22 cellular contexts compared by ENCODE assay signal in the genomic region with DNA sequence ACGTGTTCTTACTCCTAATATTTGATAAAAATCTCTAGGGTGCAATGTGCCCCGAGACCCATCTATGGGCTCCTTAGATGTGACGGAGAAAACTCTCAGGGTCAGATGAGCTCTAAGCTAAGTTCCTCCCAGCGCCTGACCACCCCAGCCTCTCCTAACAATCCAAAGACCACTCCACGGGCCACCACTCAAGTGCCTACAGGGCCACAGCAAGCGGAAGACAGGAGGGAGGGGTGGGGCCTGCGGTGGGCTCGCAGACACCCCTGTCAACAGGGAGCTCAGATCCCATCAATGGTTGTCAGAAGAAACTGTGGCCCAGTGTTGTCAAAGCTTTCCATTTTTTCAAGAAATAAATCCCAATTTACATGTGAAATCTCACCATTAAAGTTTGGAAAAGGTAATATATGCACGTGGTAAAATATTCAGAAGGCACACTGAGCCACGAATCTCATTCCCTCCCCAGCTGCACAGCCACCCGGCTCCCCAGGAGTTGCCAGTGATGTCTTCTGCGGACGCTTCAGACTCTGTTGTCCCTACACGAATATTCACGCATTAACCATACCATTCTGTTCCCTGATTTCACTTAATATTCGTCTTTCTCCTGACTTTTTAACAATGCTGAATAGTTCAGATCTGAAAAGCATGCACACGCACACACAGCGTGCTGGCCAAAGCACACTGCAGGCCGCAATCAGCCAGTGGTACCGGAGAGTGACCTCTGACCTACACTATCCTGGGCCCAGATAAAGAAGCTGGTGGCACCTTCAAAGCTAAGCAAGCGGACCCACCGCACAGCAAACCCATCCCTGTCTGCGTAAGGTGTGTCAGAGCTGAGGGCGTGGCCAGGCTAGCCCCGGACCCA. TPM values are rescaled to one million over a fixed set of nuclear protein-coding genes. Genes with fewer than 3 reads are reported as not detected.
DNase-seq lines count a peak whose midpoint lies in the region; FAIRE-seq and TF ChIP-seq lines count a peak whose summit lies in the region.
"Had no signal": no experiment of that assay in that cellular context is flagged by ENCODE, and none has a peak within 500 bp of the region (broad histone marks: within the 10 kb centered on the region; RNA-seq: fewer than 3 reads in every experiment).

No MANE protein-coding gene starts in this region.

- no peaks in the 10 kb centered on the region for H3K23me2 ChIP-seq in H1 (ENCODE audit: low read depth, low read length)

- TF ChIP-seq CTCF in H1 (IDR thresholded peaks at IDR 0.05; ENCODE audit: control extremely low read depth in 1 of 3, insufficient read depth in 1 of 3, low read depth in 1 of 3, low read length in 3 of 3) (no peak), neural crest cell (conservative IDR thresholded peaks at IDR 0.05) (no peak), ascending aorta (IDR thresholded peaks at IDR 0.05) (no peak)

- H3K27ac ChIP-seq in BLaER1: peak overlapping the region; percentile 68
- H3K27ac ChIP-seq in HUES48 (ENCODE audit: low read depth, low read length): peak overlapping the region; percentile 73
- H3K27ac ChIP-seq in H1 (ENCODE audit: low read depth, low read length): no peak overlapping the region; the same call in 1 of the 2 replicates
- H3K27ac ChIP-seq in ascending aorta: no peak overlapping the region

- no peak overlapping the region for H3K56ac ChIP-seq in H1 (replicated peaks; ENCODE audit: insufficient read length, low read depth, low read length)

- H2BK12ac ChIP-seq in H1 (ENCODE audit: low read depth, low read length): no peak overlapping the region

- peak overlapping the region; percentile 26; the same call in 1 of the 2 replicates for H3K18ac ChIP-seq in H1 (ENCODE audit: extremely low read depth, low read length)

- CTCF ChIA-PET in H1 (lab: Charles Lee; ENCODE audit: partially characterized antibody): interaction anchor here (0.9 to 23.1 kb wide), 13 partner anchors 10 to 275 kb away, joined by 3 to 499 read pairs (median 5); no protein-coding TSS in a partner anchor

- WGBS in H1 (ENCODE audit: extremely low coverage in 1 of 2, insufficient coverage in 1 of 2, insufficient read length in 1 of 2, insufficient replicate concordance in 2 of 2, low coverage in 1 of 2, low lambda C conversion rate in 2 of 2, missing lambda C conversion rate in 1 of 2), 2 experiments: 84% methylated on average over 25 of the region's 25 CpGs; no CpG with 5 or more reads in 1 of the 2 experiments

- H3K4me1 ChIP-seq in BLaER1 (peaks cover 100% of the 10 kb centered on the region), HUES48 (ENCODE audit: control insufficient read depth, insufficient read depth, low read length) (peaks cover 23% of the 10 kb centered on the region), H1 (replicated peaks in 1 of 4; ENCODE audit: control insufficient read depth in 3 of 4, insufficient read depth in 4 of 4, low read length in 3 of 4) (peaks cover 4 to 34% (median 18%) of the 10 kb centered on the region in 4 experiments), ascending aorta (peaks cover 11 to 34% of the 10 kb centered on the region in 2 donors)

- TF ChIP-seq POLR2A in H1 (IDR thresholded peaks at IDR 0.05; ENCODE audit: control extremely low read depth in 1 of 2, low read depth in 2 of 2, low read length in 2 of 2): no peak

- H2BK20ac ChIP-seq in H1 (ENCODE audit: low read length): no peak overlapping the region

- H3K79me2 ChIP-seq in H1 (ENCODE audit: control insufficient read depth in 1 of 2, insufficient read depth in 2 of 2, low read length in 2 of 2): no peaks in the 10 kb centered on the region; a peak in 1 of 4 replicates

- no peaks in the 10 kb centered on the region for H3K27me3 Mint-ChIP-seq in neural crest cell (ENCODE audit: low read depth)
- H3K27me3 Mint-ChIP-seq: activated CD4-positive, alpha-beta T cell treated with anti-CD3 and anti-CD28 coated beads, Interleukin-2, amount 10 ng/mL, durations not matched to agents 7 days and 5 days; effector memory CD8-positive, alpha-beta T cell; stimulated activated naive B cell treated with anti-CD40 and anti-IgM and Interleukin-4, amounts not matched to agents 10 μg/mL and 1 μg/mL and 100 μg/mL, for 72 hours; T-helper 17 cell had no signal

- no peak overlapping the region for H4K5ac ChIP-seq in H1 (ENCODE audit: insufficient read length, low read depth, low read length)

- H3K27me3 ChIP-seq in BLaER1: no peaks in the 10 kb centered on the region
- H3K27me3 ChIP-seq in HUES48 (ENCODE audit: control insufficient read depth, insufficient read depth, low read length): no peaks in the 10 kb centered on the region
- no peaks in the 10 kb centered on the region for H3K27me3 ChIP-seq in H1 (replicated peaks in 1 of 4; ENCODE audit: control insufficient read depth in 3 of 4, extremely low read depth in 1 of 4, insufficient read depth in 3 of 4, low read length in 3 of 4)
- no peaks in the 10 kb centered on the region for H3K27me3 ChIP-seq in ascending aorta

- no peaks in the 10 kb centered on the region for H3K9me3 ChIP-seq in BLaER1
- no peaks in the 10 kb centered on the region for H3K9me3 ChIP-seq in HUES48 (ENCODE audit: control insufficient read depth, insufficient read depth, low read length)
- no peaks in the 10 kb centered on the region; a peak in 1 of 4 replicates for H3K9me3 ChIP-seq in H1 (ENCODE audit: insufficient read depth in 2 of 2, low read depth in 1 of 2, low read length in 1 of 2)
- H3K9me3 ChIP-seq in ascending aorta: no peaks in the 10 kb centered on the region

- H3K36me3 Mint-ChIP-seq in neural crest cell (ENCODE audit: low read depth): no peaks in the 10 kb centered on the region

- no peak for FAIRE-seq in H1 (lab: Jason Lieb, UNC)
- FAIRE-seq: G401.6 had no signal

- H3K4me2 ChIP-seq in BLaER1 (peak overlapping the region; percentile 66), H1 (ENCODE audit: insufficient read depth in 1 of 2, low read depth in 2 of 2, low read length in 2 of 2) (peak overlapping the region in 1 of 2 experiments; percentile 7; a peak in 1 of 4 replicates)

- peak overlapping the region; percentile 59; the same call in 1 of the 2 replicates for H2AK5ac ChIP-seq in H1 (ENCODE audit: low read depth, low read length)

- H2BK15ac ChIP-seq in H1 (ENCODE audit: low read length): no peak overlapping the region

- TF ChIP-seq RAD21 in H1 (IDR thresholded peaks at IDR 0.05 in 1 of 2, conservative IDR thresholded peaks at IDR 0.05 in 1 of 2; ENCODE audit: low read depth in 2 of 2, low read length in 2 of 2): no peak

- peaks cover 25% of the 10 kb centered on the region for H3K4me1 Mint-ChIP-seq in neural crest cell

- DNase-seq in H1 (ENCODE audit: low read depth in 1 of 2, low spot score in 2 of 2) (no peak), neural crest cell (ENCODE audit: low read depth, low spot score) (no peak), NCI-H510A treated with DMSO at 0.1 percent for 48 hours (lab: John Stamatoyannopoulos, UW) (no peak), GF-D8 (lab: John Stamatoyannopoulos, UW) (no peak), ascending aorta (ENCODE audit: low spot score in 2 of 2) (no peak), NCI-H1048 (lab: John Stamatoyannopoulos, UW) (no peak)
- DNase-seq: activated CD4-positive, alpha-beta T cell treated with anti-CD3 and anti-CD28 coated beads, Interleukin-2, amount 10 ng/mL, durations not matched to agents 7 days and 5 days; activated effector memory CD4-positive, alpha-beta T cell treated with Interleukin-2 at 50 U/mL for 16 hours; CD8-positive, alpha-beta T cell; DMS153; effector memory CD8-positive, alpha-beta T cell; KG1; NCI-H1694 treated with DMSO at 0.1 percent for 48 hours; NCI-H82; OCI-M1; SHP77 treated with DMSO at 0.1 percent for 48 hours; stimulated activated naive B cell treated with anti-CD40 and anti-IgM and Interleukin-4, amounts not matched to agents 10 μg/mL and 1 μg/mL and 100 μg/mL, for 72 hours; T-helper 17 cell; trophoblast cell had no signal

- no peak overlapping the region for H3K4me3 Mint-ChIP-seq in neural crest cell
- H3K4me3 Mint-ChIP-seq: activated CD4-positive, alpha-beta T cell treated with anti-CD3 and anti-CD28 coated beads, Interleukin-2, amount 10 ng/mL, durations not matched to agents 7 days and 5 days; CD8-positive, alpha-beta T cell; effector memory CD8-positive, alpha-beta T cell; stimulated activated naive B cell treated with anti-CD40 and anti-IgM and Interleukin-4, amounts not matched to agents 10 μg/mL and 1 μg/mL and 100 μg/mL, for 72 hours; T-helper 17 cell had no signal

- no peak overlapping the region for H2AFZ ChIP-seq in H1 (ENCODE audit: low read length)

- no peak overlapping the region for H3K14ac ChIP-seq in H1 (ENCODE audit: insufficient read length)

- peaks cover 15% of the 10 kb centered on the region for H3K36me3 ChIP-seq in BLaER1
- peaks cover 9% of the 10 kb centered on the region for H3K36me3 ChIP-seq in HUES48 (ENCODE audit: control insufficient read depth, insufficient read depth, low read length)
- H3K36me3 ChIP-seq in H1 (ENCODE audit: control insufficient read depth in 2 of 4, insufficient read depth in 4 of 4, low read length in 3 of 4): no peaks in the 10 kb centered on the region; a peak in 2 of 8 replicates
- H3K36me3 ChIP-seq in ascending aorta: peaks cover 7 to 14% of the 10 kb centered on the region in 2 donors

- intact Hi-C loops in ascending aorta (cut with DNase I): no loop called here

- no peak overlapping the region for H4K8ac ChIP-seq in H1 (ENCODE audit: extremely low read depth, insufficient read depth, low read length)

- H3K9me3 Mint-ChIP-seq in neural crest cell: no peaks in the 10 kb centered on the region
- H3K9me3 Mint-ChIP-seq: activated CD4-positive, alpha-beta T cell treated with anti-CD3 and anti-CD28 coated beads, Interleukin-2, amount 10 ng/mL, durations not matched to agents 7 days and 5 days; CD8-positive, alpha-beta T cell; effector memory CD8-positive, alpha-beta T cell; stimulated activated naive B cell treated with anti-CD40 and anti-IgM and Interleukin-4, amounts not matched to agents 10 μg/mL and 1 μg/mL and 100 μg/mL, for 72 hours had no signal

- H3K23ac ChIP-seq in H1 (ENCODE audit: insufficient read length): no peak overlapping the region

- TF ChIP-seq EP300 in H1 (IDR thresholded peaks at IDR 0.05; ENCODE audit: borderline replicate concordance in 1 of 2, low read depth in 2 of 2, low read length in 2 of 2): no peak

- H3K4me3 ChIP-seq in BLaER1 (no peak overlapping the region), HUES48 (ENCODE audit: low read depth, low read length) (no peak overlapping the region), H1 (ENCODE audit: extremely low read depth in 1 of 4, insufficient read depth in 2 of 4, low read depth in 3 of 4, low read length in 4 of 4) (no peak overlapping the region), ascending aorta (no peak overlapping the region)

- no peak overlapping the region for H2BK120ac ChIP-seq in H1 (replicated peaks; ENCODE audit: low read depth, low read length)

- no peak overlapping the region for H3K4ac ChIP-seq in H1 (replicated peaks; ENCODE audit: insufficient read length, low read depth, low read length)

- H3K27ac Mint-ChIP-seq in neural crest cell (ENCODE audit: unreplicated experiment): peak overlapping the region; percentile 75
- H3K27ac Mint-ChIP-seq: activated CD4-positive, alpha-beta T cell treated with anti-CD3 and anti-CD28 coated beads, Interleukin-2, amount 10 ng/mL, durations not matched to agents 7 days and 5 days; T-helper 17 cell had no signal

- H3K9ac ChIP-seq in BLaER1: peak overlapping the region; percentile 13; the same call in 1 of the 2 replicates
- H3K9ac ChIP-seq in HUES48 (ENCODE audit: low read depth, low read length): no peak overlapping the region
- H3K9ac ChIP-seq in H1 (replicated peaks in 1 of 4; ENCODE audit: extremely low read depth in 1 of 4, low read depth in 3 of 4, low read length in 3 of 4): no peak overlapping the region

- H3K79me1 ChIP-seq in H1 (ENCODE audit: low read depth, low read length): peaks cover 7% of the 10 kb centered on the region; the same call in 1 of the 2 replicates

- no peak overlapping the region; the same call in 1 of the 2 replicates for H2BK5ac ChIP-seq in H1 (ENCODE audit: low read depth, low read length)

- peaks cover 79% of the 10 kb centered on the region for H4K20me1 ChIP-seq in BLaER1
- H4K20me1 ChIP-seq in H1 (replicated peaks in 1 of 2; ENCODE audit: control insufficient read depth in 1 of 2, insufficient read depth in 2 of 2, low read length in 2 of 2): peaks cover 7 to 9% of the 10 kb centered on the region in 2 experiments

- POLR2A ChIA-PET in H1 (lab: Charles Lee; ENCODE audit: partially characterized antibody): interaction anchor here (1.2 kb wide), 1 partner anchor 26 kb away, joined by 3 read pairs; no protein-coding TSS in a partner anchor

- H4K91ac ChIP-seq in H1 (replicated peaks; ENCODE audit: insufficient read length, low read length): no peak overlapping the region

RNA-seq across cellular contexts. Expression of a gene that starts 19.1 kb away (rescaled TPM):
- 33.9 and 38.6 TPM in 2 replicates for total RNA-seq in H1 (2021; fragmentation: NEBNext Ultra II Directional; extraction: Animal tissue kit (Norgen Biotek cat#: 25700))
- polyA plus RNA-seq in H1 (2011; rRNA removed): 10.4 and 18.2 TPM in 2 replicates
- 15.6 TPM for polyA plus RNA-seq in H1 (2011; cell fraction: cytosol; rRNA removed)
- polyA plus RNA-seq in H1 (2011; cell fraction: nucleus; rRNA removed): 105 TPM
- polyA plus RNA-seq in H1 (2012, experiment 1 of 2): 24.4 to 39.8 TPM (median 29.1 TPM) in 4 replicates
- polyA plus RNA-seq in H1 (2012, experiment 2 of 2): 11.0 TPM
- 20.0 TPM for polyA plus RNA-seq in H1 (2013, experiment 1 of 2)
- 17.6 TPM for polyA plus RNA-seq in H1 (2013, experiment 2 of 2)
- polyA minus RNA-seq in H1 (2011; rRNA and poly(A)+ RNA removed): 10.8 and 11.1 TPM in 2 replicates
- 12.0 TPM for polyA minus RNA-seq in H1 (2011; cell fraction: cytosol; rRNA and poly(A)+ RNA removed)
- 19.7 TPM for polyA minus RNA-seq in H1 (2011; cell fraction: nucleus; rRNA and poly(A)+ RNA removed)
- total RNA-seq in neural crest cell (46.3 and 54.9 TPM in 2 replicates), ascending aorta (164 TPM)

Comparison
In these comparisons a context has a peak if more than half of its experiments do, and no peak if none do; other contexts are left out.
1. H3K27ac ChIP-seq: peak in BLaER1 (single experiment) and HUES48 (single experiment); none in H1 (single experiment) and ascending aorta (0 of 2).